Comparison of ENCODE assay signal across 16 cellular contexts in genomic region chr3:127585813-127586165, GRCh38. TPM values are rescaled to one million over a fixed set of nuclear protein-coding genes. Genes with fewer than 3 reads are reported as not detected.
A peak's percentile ranks its signal among the peaks of the same experiment; 100 is the strongest.
DNase-seq lines count a peak whose midpoint lies in the region; ATAC-seq and TF ChIP-seq lines count a peak whose summit lies in the region.
"Had no signal": no experiment of that assay in that cellular context is flagged by ENCODE, and none has a peak within 500 bp of the region (broad histone marks: within the 10 kb centered on the region; RNA-seq: fewer than 3 reads in every experiment).

No MANE protein-coding gene starts in this region.

- H3K27me3 Mint-ChIP-seq in HFFc6 (ENCODE audit: insufficient read depth) (no peaks in the 10 kb centered on the region; the same call in 1 of the 2 replicates), T-helper 17 cell (no peaks in the 10 kb centered on the region), neural crest cell (ENCODE audit: low read depth) (no peaks in the 10 kb centered on the region)
- H3K27me3 Mint-ChIP-seq in CD8-positive, alpha-beta memory T cell, result no peaks in the 10 kb centered on the region
- H3K27me3 Mint-ChIP-seq: B cell had no signal

- no peak for TF ChIP-seq EP300 in gastroesophageal sphincter (IDR thresholded peaks at IDR 0.05)

- H3K9me3 ChIP-seq in T-helper 17 cell (ENCODE audit: control insufficient read depth, low read length, poor library complexity, severe bottlenecking) (no peaks in the 10 kb centered on the region), gastroesophageal sphincter (no peaks in the 10 kb centered on the region)
- H3K9me3 ChIP-seq in CD8-positive, alpha-beta memory T cell (ENCODE audit: low read length), result no peaks in the 10 kb centered on the region
- H3K9me3 ChIP-seq: BLaER1 treated with 17β-estradiol and CSF1 and Interleukin-3, amounts not matched to agents 10 nM and 100 nM; Caco-2 had no signal

- no CpG with 5 or more reads among the region's 2 CpGs for WGBS in gastroesophageal sphincter (ENCODE audit: low coverage in 1 of 2), 2 donors

- H3K36me3 Mint-ChIP-seq in HFFc6 (ENCODE audit: low read depth), result no peaks in the 10 kb centered on the region; the same call in 1 of the 2 replicates
- H3K36me3 Mint-ChIP-seq in T-helper 17 cell (ENCODE audit: low read depth), result no peaks in the 10 kb centered on the region
- no peaks in the 10 kb centered on the region for H3K36me3 Mint-ChIP-seq in neural crest cell (ENCODE audit: low read depth)
- peaks cover 5% of the 10 kb centered on the region for H3K36me3 Mint-ChIP-seq in stimulated activated effector memory CD8-positive, alpha-beta T cell treated with anti-CD3 and anti-CD28 coated beads, Interleukin-12 subunit alpha, Interleukin-12 subunit beta, amount 100 ng/mL, for 72 hours
- H3K36me3 Mint-ChIP-seq in CD8-positive, alpha-beta memory T cell, result peaks cover 0 to 9% (median 0%) of the 10 kb centered on the region in 3 donors

- no peak for ATAC-seq in T-helper 17 cell
- ATAC-seq in stimulated activated effector memory CD8-positive, alpha-beta T cell treated with anti-CD3 and anti-CD28 coated beads, Interleukin-12 subunit alpha, Interleukin-12 subunit beta, amount 100 ng/mL, for 72 hours, result no peak
- no peak for ATAC-seq in gastroesophageal sphincter
- no peak for ATAC-seq in GM18858 (IDR thresholded peaks at IDR 0.05; ENCODE audit: unreplicated experiment)
- ATAC-seq: HCT116 had no signal

- H3K4me1 ChIP-seq in gastroesophageal sphincter, result peaks cover 0 to 64% (median 25%) of the 10 kb centered on the region in 3 donors
- H3K4me1 ChIP-seq in CD8-positive, alpha-beta memory T cell (ENCODE audit: insufficient read depth, low read length), result peaks cover 7% of the 10 kb centered on the region

- no peak for DNase-seq in HFFc6
- DNase-seq in T-helper 17 cell, result no peak
- no peak for DNase-seq in neural crest cell (ENCODE audit: low read depth, low spot score)
- no peak for DNase-seq in stimulated activated effector memory CD8-positive, alpha-beta T cell treated with anti-CD3 and anti-CD28 coated beads, Interleukin-12 subunit alpha, Interleukin-12 subunit beta, amount 100 ng/mL, for 72 hours (ENCODE audit: low spot score in 2 of 2)
- DNase-seq in CD8-positive, alpha-beta memory T cell, result no peak
- DNase-seq in islet precursor cell, result no peak
- DNase-seq: DMS153, GF-D8, GOT3, H7 had no signal

- CTCF ChIA-PET in CD8-positive, alpha-beta memory T cell (lab: Charles Lee), result interaction anchor here (5.5 kb wide), 1 partner anchor 10 kb away, joined by 48 read pairs; no protein-coding TSS in a partner anchor

- H3K4me1 Mint-ChIP-seq in HFFc6 (ENCODE audit: low read depth) (peaks cover 35% of the 10 kb centered on the region), T-helper 17 cell (peaks cover 29% of the 10 kb centered on the region), neural crest cell (peaks cover 29% of the 10 kb centered on the region)
- peaks cover 40% of the 10 kb centered on the region for H3K4me1 Mint-ChIP-seq in stimulated activated effector memory CD8-positive, alpha-beta T cell treated with anti-CD3 and anti-CD28 coated beads, Interleukin-12 subunit alpha, Interleukin-12 subunit beta, amount 100 ng/mL, for 72 hours
- H3K4me1 Mint-ChIP-seq in CD8-positive, alpha-beta memory T cell, result peaks cover 39 to 62% (median 44%) of the 10 kb centered on the region in 3 donors

- TF ChIP-seq POLR2A in gastroesophageal sphincter (IDR thresholded peaks at IDR 0.05), result no peak

- H3K4me3 Mint-ChIP-seq in HFFc6 (no peak overlapping the region), T-helper 17 cell (no peak overlapping the region), neural crest cell (peak overlapping the region; percentile 38)
- no peak overlapping the region for H3K4me3 Mint-ChIP-seq in stimulated activated effector memory CD8-positive, alpha-beta T cell treated with anti-CD3 and anti-CD28 coated beads, Interleukin-12 subunit alpha, Interleukin-12 subunit beta, amount 100 ng/mL, for 72 hours
- no peak overlapping the region for H3K4me3 Mint-ChIP-seq in CD8-positive, alpha-beta memory T cell
- H3K4me3 Mint-ChIP-seq: B cell had no signal

- TF ChIP-seq CTCF in HFFc6 (IDR thresholded peaks at IDR 0.05) (no peak), neural crest cell (conservative IDR thresholded peaks at IDR 0.05) (no peak), gastroesophageal sphincter (IDR thresholded peaks at IDR 0.05) (no peak)

- H3K27me3 ChIP-seq in gastroesophageal sphincter, result no peaks in the 10 kb centered on the region
- H3K27me3 ChIP-seq in CD8-positive, alpha-beta memory T cell (ENCODE audit: insufficient read depth, low read length, poor library complexity, severe bottlenecking), result no peaks in the 10 kb centered on the region
- H3K27me3 ChIP-seq: BLaER1 treated with 17β-estradiol and CSF1 and Interleukin-3, amounts not matched to agents 10 nM and 100 nM had no signal

- H3K27ac Mint-ChIP-seq in HFFc6, result peak overlapping the region; percentile 71
- H3K27ac Mint-ChIP-seq in T-helper 17 cell, result peak overlapping the region; percentile 51
- no peak overlapping the region for H3K27ac Mint-ChIP-seq in neural crest cell (ENCODE audit: unreplicated experiment)
- H3K27ac Mint-ChIP-seq in stimulated activated effector memory CD8-positive, alpha-beta T cell treated with anti-CD3 and anti-CD28 coated beads, Interleukin-12 subunit alpha, Interleukin-12 subunit beta, amount 100 ng/mL, for 72 hours, result peak overlapping the region; percentile 77
- peak overlapping the region in 3 of 8 donors; percentile 8 to 45 (median 26) for H3K27ac Mint-ChIP-seq in CD8-positive, alpha-beta memory T cell
- H3K27ac Mint-ChIP-seq: B cell had no signal

- H3K36me3 ChIP-seq in gastroesophageal sphincter, result peaks cover 0 to 12% of the 10 kb centered on the region in 2 donors
- H3K36me3 ChIP-seq in CD8-positive, alpha-beta memory T cell (ENCODE audit: insufficient read depth, low read length), result no peaks in the 10 kb centered on the region

- no peak overlapping the region for H3K4me3 ChIP-seq in gastroesophageal sphincter
- H3K4me3 ChIP-seq in CD8-positive, alpha-beta memory T cell (ENCODE audit: low read length), result no peak overlapping the region
- H3K4me3 ChIP-seq: BLaER1 treated with 17β-estradiol and CSF1 and Interleukin-3, amounts not matched to agents 10 nM and 100 nM had no signal

- POLR2A ChIA-PET in CD8-positive, alpha-beta memory T cell (lab: Charles Lee), result interaction anchor here (1.2 kb wide), 2 partner anchors 12 to 86 kb away, joined by 3 to 4 read pairs; no protein-coding TSS in a partner anchor

- H3K27ac ChIP-seq in gastroesophageal sphincter, result no peak overlapping the region
- no peak overlapping the region for H3K27ac ChIP-seq in CD8-positive, alpha-beta memory T cell (ENCODE audit: low read depth, low read length)
- H3K27ac ChIP-seq: BLaER1 treated with 17β-estradiol and CSF1 and Interleukin-3, amounts not matched to agents 10 nM and 100 nM had no signal

- no peaks in the 10 kb centered on the region for H3K9me3 Mint-ChIP-seq in HFFc6
- H3K9me3 Mint-ChIP-seq in neural crest cell, result no peaks in the 10 kb centered on the region
- no peaks in the 10 kb centered on the region for H3K9me3 Mint-ChIP-seq in stimulated activated effector memory CD8-positive, alpha-beta T cell treated with anti-CD3 and anti-CD28 coated beads, Interleukin-12 subunit alpha, Interleukin-12 subunit beta, amount 100 ng/mL, for 72 hours
- no peaks in the 10 kb centered on the region for H3K9me3 Mint-ChIP-seq in CD8-positive, alpha-beta memory T cell

RNA-seq across cellular contexts. Expression of gene TPRA1, which starts 4.7 kb away (rescaled TPM):
- total RNA-seq in HFFc6 (2021; fragmentation: NEBNext Ultra II Directional; extraction: Animal tissue kit (Norgen Biotek cat#: 25700)), result 10 to 100 TPM; 38.8 to 47.5 (median 43.8) TPM
- total RNA-seq in T-helper 17 cell, result 10 to 100 TPM; 12.5 to 16.6 TPM
- 27.2 and 27.4 TPM in 2 replicates for total RNA-seq in neural crest cell
- 10 to 100 TPM; 25.6 to 36.3 (median 33.2) TPM for total RNA-seq in gastroesophageal sphincter
- 10 to 100 TPM; 48.9 to 52.1 TPM for total RNA-seq in CD8-positive, alpha-beta memory T cell
- 30.4 TPM for polyA plus RNA-seq in CD8-positive, alpha-beta memory T cell

RNA-seq across cellular contexts. Expression of gene MCM2, which starts 12.4 kb away (rescaled TPM):
- total RNA-seq in HFFc6 (2021; fragmentation: NEBNext Ultra II Directional; extraction: Animal tissue kit (Norgen Biotek cat#: 25700)), result 10 to 100 TPM; 24.1 to 56.0 (median 45.0) TPM
- 10 to 100 TPM in 1 of 2 donors, 1 to 10 TPM in 1; 8.6 to 11.6 TPM for total RNA-seq in T-helper 17 cell
- 223 and 228 TPM in 2 replicates for total RNA-seq in neural crest cell
- 1 to 10 TPM; 2.3 to 6.5 (median 4.5) TPM for total RNA-seq in gastroesophageal sphincter
- total RNA-seq in CD8-positive, alpha-beta memory T cell, result 100 to 1,000 TPM; 279 to 288 TPM
- polyA plus RNA-seq in CD8-positive, alpha-beta memory T cell, result 12.0 TPM

RNA-seq across cellular contexts. Expression of gene PODXL2, which starts 43.2 kb away (rescaled TPM):
- under 1 TPM in 1 of 6 experiments, not detected in 5; 0.09 TPM for total RNA-seq in HFFc6 (2021; fragmentation: NEBNext Ultra II Directional; extraction: Animal tissue kit (Norgen Biotek cat#: 25700))
- total RNA-seq in T-helper 17 cell (1 to 10 TPM; 4.8 to 5.5 TPM), neural crest cell (70.8 and 74.0 TPM in 2 replicates), gastroesophageal sphincter (1 to 10 TPM; 1.9 to 2.8 (median 2.3) TPM)
- 1 to 10 TPM; 1.4 to 1.7 TPM for total RNA-seq in CD8-positive, alpha-beta memory T cell
- 4.7 TPM for polyA plus RNA-seq in CD8-positive, alpha-beta memory T cell

Comparison
In these comparisons a context has a peak if more than half of its experiments do, and no peak if none do; other contexts are left out.
1. RNA of gene PODXL2, which starts 43.2 kb away (total RNA-seq): 70.8 to 74.0 TPM in neural crest cell; 4.8 to 5.5 TPM in T-helper 17 cell, 1.9 to 2.8 TPM in gastroesophageal sphincter, 1.4 to 1.7 TPM in CD8-positive, alpha-beta memory T cell and 0.09 TPM in HFFc6; every median in the first group is over 10 times any median in the second.